32 cellular contexts compared by ENCODE assay signal in genomic region chr6:7285416-7285815, GRCh38.
"Had no signal": no experiment of that assay in that cellular context is flagged by ENCODE, and none has a peak within 500 bp of the region (broad histone marks: within the 10 kb centered on the region; RNA-seq: fewer than 3 reads in every experiment).

No MANE protein-coding gene starts in this region.

- H3K9me3 Mint-ChIP-seq: activated CD4-positive, alpha-beta memory T cell treated with anti-CD3 and anti-CD28 coated beads for 36 hours; activated CD4-positive, alpha-beta T cell treated with anti-CD3 and anti-CD28 coated beads, Interleukin-2, amount 10 ng/mL, durations not matched to agents 24 days and 14 days; activated T-cell treated with anti-CD3 and anti-CD28 coated beads, Interleukin-2, amount 50 U/mL, for 4 hours; activated T-helper 17 cell treated with anti-CD3 and anti-CD28 coated beads, Interleukin-2, amount 50 U/mL, for 72 hours; central memory CD8-positive, alpha-beta T cell; dendritic cell treated with granulocyte-macrophage colony-stimulating factor and Interleukin-4, amounts not matched to agents 40 ng/mL and 50 ng/mL, for 4 days; endodermal cell; T-cell; T-helper 1 cell treated with Interleukin-12 subunit alpha and Interleukin-12 subunit beta and Interleukin-4 antibody, amounts not matched to agents 30 μg/mL and 1 μg/mL, for 36 hours had no signal

- H3K27ac Mint-ChIP-seq: activated CD4-positive, alpha-beta memory T cell treated with anti-CD3 and anti-CD28 coated beads for 36 hours; activated CD4-positive, alpha-beta T cell treated with anti-CD3 and anti-CD28 coated beads, Interleukin-2, amount 10 ng/mL, durations not matched to agents 24 days and 14 days; activated T-helper 17 cell treated with anti-CD3 and anti-CD28 coated beads, Interleukin-2, amount 50 U/mL, for 72 hours; dendritic cell treated with granulocyte-macrophage colony-stimulating factor and Interleukin-4, amounts not matched to agents 40 ng/mL and 50 ng/mL, for 4 days; endodermal cell; T-cell; T-helper 1 cell treated with Interleukin-12 subunit alpha and Interleukin-12 subunit beta and Interleukin-4 antibody, amounts not matched to agents 30 μg/mL and 1 μg/mL, for 36 hours had no signal

- ATAC-seq: activated CD4-positive, alpha-beta T cell treated with anti-CD3 and anti-CD28 coated beads for 36 hours; activated T-cell treated with anti-CD3 and anti-CD28 coated beads, Interleukin-2, amount 50 U/mL, for 4 hours; activated T-helper 17 cell treated with anti-CD3 and anti-CD28 coated beads, Interleukin-2, amount 50 U/mL, for 72 hours; esophagus mucosa; T-cell had no signal

- H3K27me3 ChIP-seq: brain microvascular endothelial cell, dorsolateral prefrontal cortex had no signal

- H3K4me3 Mint-ChIP-seq: activated CD4-positive, alpha-beta memory T cell treated with anti-CD3 and anti-CD28 coated beads for 36 hours; activated CD4-positive, alpha-beta T cell treated with anti-CD3 and anti-CD28 coated beads for 36 hours; activated CD4-positive, alpha-beta T cell treated with anti-CD3 and anti-CD28 coated beads, Interleukin-2, amount 10 ng/mL, durations not matched to agents 24 days and 14 days; activated naive CD8-positive, alpha-beta T cell; activated T-cell treated with anti-CD3 and anti-CD28 coated beads, Interleukin-2, amount 50 U/mL, for 4 hours; activated T-helper 17 cell treated with anti-CD3 and anti-CD28 coated beads, Interleukin-2, amount 50 U/mL, for 72 hours; central memory CD8-positive, alpha-beta T cell; dendritic cell treated with granulocyte-macrophage colony-stimulating factor and Interleukin-4, amounts not matched to agents 40 ng/mL and 50 ng/mL, for 4 days; endodermal cell; T-cell; T-helper 1 cell treated with Interleukin-12 subunit alpha and Interleukin-12 subunit beta and Interleukin-4 antibody, amounts not matched to agents 30 μg/mL and 1 μg/mL, for 36 hours had no signal

- H3K27me3 Mint-ChIP-seq: activated CD4-positive, alpha-beta memory T cell treated with anti-CD3 and anti-CD28 coated beads for 36 hours; activated CD4-positive, alpha-beta T cell treated with anti-CD3 and anti-CD28 coated beads for 36 hours; activated CD4-positive, alpha-beta T cell treated with anti-CD3 and anti-CD28 coated beads, Interleukin-2, amount 10 ng/mL, durations not matched to agents 24 days and 14 days; activated naive CD8-positive, alpha-beta T cell; activated T-helper 17 cell treated with anti-CD3 and anti-CD28 coated beads, Interleukin-2, amount 50 U/mL, for 72 hours; central memory CD8-positive, alpha-beta T cell; dendritic cell treated with granulocyte-macrophage colony-stimulating factor and Interleukin-4, amounts not matched to agents 40 ng/mL and 50 ng/mL, for 4 days; T-cell had no signal

- FAIRE-seq: astrocyte, bronchial epithelial cell, frontal cortex had no signal

- DNase-seq: activated CD4-positive, alpha-beta memory T cell treated with anti-CD3 and anti-CD28 coated beads for 36 hours; activated CD4-positive, alpha-beta T cell treated with anti-CD3 and anti-CD28 coated beads for 36 hours; activated CD4-positive, alpha-beta T cell treated with anti-CD3 and anti-CD28 coated beads, Interleukin-2, amount 10 ng/mL, durations not matched to agents 24 days and 14 days; activated CD4-positive, CD25-positive, alpha-beta regulatory T cell; activated CD4-positive, CD25-positive, alpha-beta regulatory T cell treated with anti-CD3 and anti-CD28 coated beads, Interleukin-2, amount 50 U/mL, for 72 hours; activated CD8-positive, alpha-beta memory T cell treated with anti-CD3 and anti-CD28 coated beads for 24 hours; activated effector memory CD4-positive, alpha-beta T cell treated with Interleukin-2 at 50 U/mL for 16 hours; activated gamma-delta T cell treated with Interleukin-2 at 50 U/mL for 16 hours; activated naive CD4-positive, alpha-beta T cell treated with anti-CD3 and anti-CD28 coated beads, Interleukin-2, amount 50 U/mL, for 16 hours; activated naive CD4-positive, alpha-beta T cell treated with Interleukin-2 at 50 U/mL for 16 hours; activated T-cell treated with anti-CD3 and anti-CD28 coated beads, Interleukin-2, amount 50 U/mL, for 4 hours; amniotic stem cell; anterior cingulate cortex; brain microvascular endothelial cell; dorsolateral prefrontal cortex; effector memory CD4-positive, alpha-beta T cell; endodermal cell; foreskin fibroblast; SW 1271; T-cell; T-helper 9 cell; WERI-Rb-1 had no signal

- H3K27ac ChIP-seq: brain microvascular endothelial cell, coronary artery, dorsolateral prefrontal cortex, WERI-Rb-1 had no signal

- H3K4me3 ChIP-seq: coronary artery, dorsolateral prefrontal cortex had no signal
